19 cellular contexts compared by ENCODE assay signal in the genomic region with DNA sequence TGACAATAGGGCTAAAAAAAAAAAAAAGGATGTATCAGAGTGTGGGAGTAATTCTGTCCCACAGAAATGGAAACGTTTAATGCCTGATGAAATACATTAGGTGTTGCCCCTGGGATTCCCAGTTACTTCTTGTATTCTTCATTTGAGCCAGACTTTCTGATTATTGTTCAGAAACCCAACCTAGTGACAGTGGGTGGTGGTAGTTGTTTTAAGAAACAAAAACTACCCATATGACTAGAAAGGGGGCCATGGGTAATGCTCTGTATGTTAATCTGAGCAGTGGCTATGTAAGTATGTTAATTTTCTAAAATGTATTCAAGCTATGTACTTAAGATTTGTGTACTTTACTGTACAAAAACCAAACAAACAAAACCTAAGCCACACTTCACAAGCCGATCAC.
DNase-seq lines count a peak whose midpoint lies in the region; ATAC-seq and TF ChIP-seq lines count a peak whose summit lies in the region.
"Had no signal": no experiment of that assay in that cellular context is flagged by ENCODE, and none has a peak within 500 bp of the region (broad histone marks: within the 10 kb centered on the region; RNA-seq: fewer than 3 reads in every experiment).

No MANE protein-coding gene starts in this region.

- H3F3A ChIP-seq in GM23338 (replicated peaks; ENCODE audit: low read depth), result no peaks in the 10 kb centered on the region
- peaks cover 9% of the 10 kb centered on the region for H3F3A ChIP-seq in smooth muscle cell (ENCODE audit: low read depth)

- peaks cover 26% of the 10 kb centered on the region for H3K79me2 ChIP-seq in GM23338 (replicated peaks; ENCODE audit: insufficient read depth)
- H3K79me2 ChIP-seq in smooth muscle cell (ENCODE audit: low read depth), result peaks cover 76% of the 10 kb centered on the region

- TF ChIP-seq CTCF in GM23338 (conservative IDR thresholded peaks at IDR 0.05; ENCODE audit: low read depth in 2 of 2) (no peak), smooth muscle cell (IDR thresholded peaks at IDR 0.05; ENCODE audit: borderline replicate concordance, insufficient read depth, poor library complexity, severe bottlenecking) (no peak), tibial nerve (IDR thresholded peaks at IDR 0.05) (no peak)

- H3K27ac Mint-ChIP-seq in GM23338, result peak overlapping the region; percentile 22; the same call in 1 of the 2 replicates
- H3K27ac Mint-ChIP-seq: activated CD4-positive, alpha-beta T cell treated with anti-CD3 and anti-CD28 coated beads, Interleukin-2, amount 10 ng/mL, durations not matched to agents 24 days and 14 days; endodermal cell had no signal

- TF ChIP-seq POLR2A in tibial nerve (IDR thresholded peaks at IDR 0.05), result no peak

- H2AFZ ChIP-seq in GM23338 (no peak overlapping the region), smooth muscle cell (ENCODE audit: low read depth) (no peak overlapping the region)

- H3K27me3 Mint-ChIP-seq in GM23338 (ENCODE audit: insufficient read depth, low read depth, poor library complexity), result peaks cover 11% of the 10 kb centered on the region
- H3K27me3 Mint-ChIP-seq: activated CD4-positive, alpha-beta T cell treated with anti-CD3 and anti-CD28 coated beads, Interleukin-2, amount 10 ng/mL, durations not matched to agents 24 days and 14 days had no signal

- no peak for TF ChIP-seq EP300 in tibial nerve (IDR thresholded peaks at IDR 0.05)

- ATAC-seq in GM23338, result no peak
- ATAC-seq in HG03442 (IDR thresholded peaks at IDR 0.05; ENCODE audit: unreplicated experiment), result peak; percentile 61

- H3K27me3 ChIP-seq in GM23338 (ENCODE audit: insufficient read depth) (no peaks in the 10 kb centered on the region), smooth muscle cell (ENCODE audit: low read depth) (no peaks in the 10 kb centered on the region), tibial nerve (no peaks in the 10 kb centered on the region)
- H3K27me3 ChIP-seq: adrenal gland, upper lobe of left lung had no signal

- H3K9ac ChIP-seq in smooth muscle cell (ENCODE audit: low read depth), result no peak overlapping the region
- H3K9ac ChIP-seq: SK-N-SH had no signal

- 0 out of 2 replicates have a peak, but pooled peaks cover 6% of the 10 kb centered on the region for H3K36me3 ChIP-seq in GM23338 (ENCODE audit: insufficient read depth)
- H3K36me3 ChIP-seq in smooth muscle cell (ENCODE audit: low read depth), result peaks cover 4% of the 10 kb centered on the region
- H3K36me3 ChIP-seq in tibial nerve, result peaks cover 0 to 40% (median 0%) of the 10 kb centered on the region in 3 donors
- H3K36me3 ChIP-seq: adrenal gland, upper lobe of left lung had no signal

- peaks cover 57% of the 10 kb centered on the region for H3K36me3 Mint-ChIP-seq in GM23338 (ENCODE audit: low read depth)

- no peak overlapping the region for H3K4me3 Mint-ChIP-seq in GM23338
- H3K4me3 Mint-ChIP-seq: activated CD4-positive, alpha-beta T cell treated with anti-CD3 and anti-CD28 coated beads, Interleukin-2, amount 10 ng/mL, durations not matched to agents 24 days and 14 days; activated T-cell treated with anti-CD3 and anti-CD28 coated beads, Interleukin-2, amount 50 U/mL, for 4 hours; endodermal cell had no signal

- no peaks in the 10 kb centered on the region; the same call in 1 of the 2 replicates for H4K20me1 ChIP-seq in GM23338 (replicated peaks; ENCODE audit: insufficient read depth)
- peaks cover 4% of the 10 kb centered on the region for H4K20me1 ChIP-seq in smooth muscle cell (ENCODE audit: low read depth)

- H3K4me1 Mint-ChIP-seq in GM23338, result peaks cover 77% of the 10 kb centered on the region
- H3K4me1 Mint-ChIP-seq: activated CD4-positive, alpha-beta T cell treated with anti-CD3 and anti-CD28 coated beads, Interleukin-2, amount 10 ng/mL, durations not matched to agents 24 days and 14 days had no signal

- H3K4me1 ChIP-seq in GM23338 (ENCODE audit: insufficient read depth) (peaks cover 39% of the 10 kb centered on the region), smooth muscle cell (ENCODE audit: low read depth) (peaks cover 19% of the 10 kb centered on the region), tibial nerve (peaks cover 0 to 25% (median 0%) of the 10 kb centered on the region in 4 donors)
- H3K4me1 ChIP-seq: adrenal gland had no signal

- H3K27ac ChIP-seq in GM23338 (ENCODE audit: low read depth) (0 out of 2 replicates have a peak overlapping the region, but pooled peaks have one; percentile 7), smooth muscle cell (ENCODE audit: low read depth) (peak overlapping the region; percentile 93), tibial nerve (no peak overlapping the region)
- H3K27ac ChIP-seq: 22Rv1, upper lobe of left lung had no signal

- no peak overlapping the region for H3K4me2 ChIP-seq in GM23338
- no peak overlapping the region for H3K4me2 ChIP-seq in smooth muscle cell
- H3K4me2 ChIP-seq: SK-N-SH had no signal

- H3K9me2 ChIP-seq in GM23338 (ENCODE audit: insufficient read depth), result no peaks in the 10 kb centered on the region
- H3K9me2 ChIP-seq: SK-N-SH had no signal

- H3K9me3 ChIP-seq in smooth muscle cell (replicated peaks; ENCODE audit: low read depth), result no peaks in the 10 kb centered on the region
- H3K9me3 ChIP-seq in tibial nerve, result no peaks in the 10 kb centered on the region
- H3K9me3 ChIP-seq: adrenal gland, SK-N-SH, upper lobe of left lung had no signal

- 61% methylated on average over 2 of the region's 2 CpGs for WGBS in smooth muscle cell (ENCODE audit: low lambda C conversion rate)
- 52 to 66% methylated on average over 2 of the region's 2 CpGs for WGBS in tibial nerve, 2 donors

- DNase-seq in DMS53 (lab: John Stamatoyannopoulos, UW), result peak; percentile 79
- DNase-seq in DMS53 treated with DMSO at 0.1 percent for 48 hours (lab: John Stamatoyannopoulos, UW; ENCODE audit: unreplicated experiment), result no peak
- no peak for DNase-seq in GM23338 (ENCODE audit: low spot score)
- DNase-seq in smooth muscle cell (lab: John Stamatoyannopoulos, UW; ENCODE audit: unreplicated experiment), result no peak
- DNase-seq in NCI-H1092 treated with DMSO at 0.1 percent for 48 hours (lab: John Stamatoyannopoulos, UW), result no peak
- DNase-seq in tibial nerve (ENCODE audit: low spot score in 2 of 2), result no peak
- no peak for DNase-seq in NCI-H82 (lab: John Stamatoyannopoulos, UW)
- DNase-seq: activated CD4-positive, alpha-beta T cell treated with anti-CD3 and anti-CD28 coated beads, Interleukin-2, amount 10 ng/mL, durations not matched to agents 24 days and 14 days; activated T-cell treated with anti-CD3 and anti-CD28 coated beads, Interleukin-2, amount 50 U/mL, for 4 hours; adrenal gland; endodermal cell; NCI-H1436 treated with DMSO at 0.1 percent for 48 hours; NCI-H446; OCI-M1; SK-N-SH; stimulated activated CD4-positive, alpha-beta T cell treated with anti-CD3 and anti-CD28 coated beads, Interleukin-4, amount 100 ng/mL, for 24 hours; upper lobe of left lung had no signal

- no peaks in the 10 kb centered on the region; the same call in 2 of the 3 replicates for H3K9me3 Mint-ChIP-seq in GM23338
- H3K9me3 Mint-ChIP-seq: activated CD4-positive, alpha-beta T cell treated with anti-CD3 and anti-CD28 coated beads, Interleukin-2, amount 10 ng/mL, durations not matched to agents 24 days and 14 days; activated T-cell treated with anti-CD3 and anti-CD28 coated beads, Interleukin-2, amount 50 U/mL, for 4 hours; endodermal cell had no signal

- no peak overlapping the region for H3K4me3 ChIP-seq in GM23338
- no peak overlapping the region for H3K4me3 ChIP-seq in smooth muscle cell
- H3K4me3 ChIP-seq in tibial nerve, result no peak overlapping the region
- H3K4me3 ChIP-seq: adrenal gland, upper lobe of left lung had no signal

Comparison
In these comparisons a context has a peak if more than half of its experiments do, and no peak if none do; other contexts are left out.
1. H3K27ac ChIP-seq: peak in GM23338 (single experiment) and smooth muscle cell (single experiment); none in tibial nerve (0 of 4).